12 cellular contexts compared by ENCODE assay signal in the genomic region with DNA sequence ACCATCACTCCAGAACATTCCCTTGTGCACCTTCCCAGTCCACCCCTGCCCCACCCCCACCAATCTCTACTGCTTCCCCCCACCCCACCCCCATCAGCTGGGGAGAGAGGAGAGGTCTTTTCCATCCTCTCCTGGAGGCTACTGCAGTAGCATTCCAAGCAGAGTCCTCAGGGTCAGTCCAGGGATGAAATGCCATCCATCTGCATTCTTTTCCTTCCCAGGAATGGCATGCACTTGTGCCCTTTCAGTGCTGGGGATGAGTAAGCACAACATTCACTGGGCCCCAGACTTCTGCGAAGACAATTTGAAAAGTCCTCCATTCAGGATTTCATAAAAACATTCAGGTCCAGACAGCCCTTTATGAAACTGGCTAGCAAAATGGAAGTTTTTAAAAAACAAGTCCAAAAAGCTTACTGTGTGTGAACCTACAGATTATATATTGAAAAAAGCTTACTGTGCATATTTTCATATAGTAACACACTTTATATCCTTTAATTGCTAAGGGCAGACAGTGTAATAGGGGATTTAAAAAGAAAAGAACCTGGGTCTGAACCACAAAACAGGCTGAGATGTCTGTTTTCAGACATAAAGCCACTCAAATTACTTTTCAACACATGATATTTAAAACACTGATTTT. TPM values are rescaled to one million over a fixed set of nuclear protein-coding genes. Genes with fewer than 3 reads are reported as not detected.
A peak's percentile ranks its signal among the peaks of the same experiment; 100 is the strongest.
DNase-seq lines count a peak whose midpoint lies in the region; ATAC-seq and TF ChIP-seq lines count a peak whose summit lies in the region.
"Had no signal": no experiment of that assay in that cellular context is flagged by ENCODE, and none has a peak within 500 bp of the region (broad histone marks: within the 10 kb centered on the region; RNA-seq: fewer than 3 reads in every experiment).

No MANE protein-coding gene starts in this region.

- DNase-seq in AG20443 (ENCODE audit: low spot score) (peak; percentile 86), PC-3 (peak; percentile 58), fibroblast of lung (ENCODE audit: low read depth in 2 of 2) (peak; percentile 63 to 86), mucosa of gallbladder (ENCODE audit: low spot score) (peak; percentile 28), NCI-H1105 treated with DMSO at 0.1 percent for 48 hours (lab: John Stamatoyannopoulos, UW) (no peak)
- DNase-seq: activated CD4-positive, alpha-beta T cell treated with anti-CD3 and anti-CD28 coated beads, Interleukin-2, amount 50 U/mL, for 4 hours; cerebellar nuclear complex; naive thymus-derived CD4-positive, alpha-beta T cell; NCI-H2227 treated with DMSO at 0.1 percent for 48 hours had no signal

- ATAC-seq in PC-3, result peak; percentile 49
- no peak for ATAC-seq in GM18520 (IDR thresholded peaks at IDR 0.05; ENCODE audit: unreplicated experiment)
- no peak for ATAC-seq in GM19397 (IDR thresholded peaks at IDR 0.05; ENCODE audit: unreplicated experiment)
- ATAC-seq in GM19395 (IDR thresholded peaks at IDR 0.05; ENCODE audit: unreplicated experiment), result no peak
- ATAC-seq: naive thymus-derived CD4-positive, alpha-beta T cell had no signal

- CTCF ChIA-PET in PC-3 (lab: Charles Lee), result no interaction called here

- POLR2A ChIA-PET in PC-3 (lab: Charles Lee; ENCODE audit: unreplicated experiment), result no interaction called here

- H3K4me2 ChIP-seq in PC-3 (ENCODE audit: low read length), result no peak overlapping the region
- peak overlapping the region; percentile 27 for H3K4me2 ChIP-seq in fibroblast of lung (ENCODE audit: extremely low read depth, insufficient read depth, low read length)

- H3K4me3 ChIP-seq in PC-3 (ENCODE audit: low read length) (no peak overlapping the region), fibroblast of lung (replicated peaks in 1 of 4; ENCODE audit: control extremely low read depth in 1 of 4, insufficient read depth in 1 of 4, low read depth in 3 of 4, low read length in 4 of 4) (no peak overlapping the region)

- intact Hi-C loops in PC-3 (cut with micrococcal nuclease), result no loop called here

- H2AFZ ChIP-seq in PC-3 (ENCODE audit: low read length) (no peak overlapping the region), fibroblast of lung (ENCODE audit: low read length) (no peak overlapping the region)

- H3K9me3 ChIP-seq in PC-3 (ENCODE audit: low read length) (no peaks in the 10 kb centered on the region), fibroblast of lung (ENCODE audit: control insufficient read depth, insufficient read depth, low read depth, low read length) (no peaks in the 10 kb centered on the region)

- H3K36me3 ChIP-seq in PC-3 (ENCODE audit: low read depth, low read length) (no peaks in the 10 kb centered on the region; the same call in 1 of the 2 replicates), fibroblast of lung (ENCODE audit: control insufficient read depth, insufficient read depth, low read length) (no peaks in the 10 kb centered on the region)

- H3K27me3 ChIP-seq in PC-3 (ENCODE audit: low read length) (no peaks in the 10 kb centered on the region), fibroblast of lung (ENCODE audit: control insufficient read depth, insufficient read depth, low read length) (no peaks in the 10 kb centered on the region)

- no peaks in the 10 kb centered on the region for H4K20me1 ChIP-seq in PC-3 (ENCODE audit: low read length)
- no peaks in the 10 kb centered on the region for H4K20me1 ChIP-seq in fibroblast of lung (ENCODE audit: control insufficient read depth, extremely low read depth, insufficient read depth, low read length)

- no peak for TF ChIP-seq CTCF in PC-3 (conservative IDR thresholded peaks at IDR 0.05; ENCODE audit: low read depth, low read length)
- no peak for TF ChIP-seq CTCF in fibroblast of lung (conservative IDR thresholded peaks at IDR 0.05 in 1 of 2, IDR thresholded peaks at IDR 0.05 in 1 of 2; ENCODE audit: low read depth in 1 of 2, low read length in 2 of 2)

- H3K79me2 ChIP-seq in PC-3 (ENCODE audit: low read length) (no peaks in the 10 kb centered on the region), fibroblast of lung (ENCODE audit: control insufficient read depth, insufficient read depth, low read length) (no peaks in the 10 kb centered on the region)

- no peaks in the 10 kb centered on the region for H3K9me2 ChIP-seq in PC-3 (replicated peaks; ENCODE audit: low read length)

- no TSS peak for BruUV-seq in PC-3 (replicated peaks; lab: Mats Ljungman, UMichigan)

- H3F3A ChIP-seq in PC-3 (ENCODE audit: low read length, unreplicated experiment), result no peaks in the 10 kb centered on the region

- H3K9ac ChIP-seq in PC-3 (ENCODE audit: low read length) (no peak overlapping the region), fibroblast of lung (ENCODE audit: insufficient read depth, low read length) (no peak overlapping the region)

- no peak overlapping the region for H3K27ac ChIP-seq in PC-3 (ENCODE audit: low read length)
- no peak overlapping the region for H3K27ac ChIP-seq in fibroblast of lung (ENCODE audit: insufficient read depth, low read length)

- H3K4me1 ChIP-seq in PC-3 (ENCODE audit: insufficient read depth, low read length), result no peaks in the 10 kb centered on the region
- peaks cover 11% of the 10 kb centered on the region for H3K4me1 ChIP-seq in fibroblast of lung (ENCODE audit: control insufficient read depth, extremely low read depth, insufficient read depth, low read length)

RNA-seq across cellular contexts. Expression of gene GOLPH3, which starts 50.0 kb away (rescaled TPM):
- total RNA-seq in PC-3 (2014; rRNA removed) (46.2 and 55.5 TPM in 2 replicates), fibroblast of lung (71.7 and 81.4 TPM in 2 replicates), mucosa of gallbladder (154 TPM)
- 79.2 and 103 TPM in 2 replicates for polyA plus RNA-seq in fibroblast of lung
- polyA plus RNA-seq in fibroblast of lung (2012), result 54.2 and 68.9 TPM in 2 replicates
- 36.1 and 40.2 TPM in 2 replicates for polyA minus RNA-seq in fibroblast of lung (ENCODE audit: low replicate concordance)
